ENCODE assay signal across 22 cellular contexts in the genomic region with DNA sequence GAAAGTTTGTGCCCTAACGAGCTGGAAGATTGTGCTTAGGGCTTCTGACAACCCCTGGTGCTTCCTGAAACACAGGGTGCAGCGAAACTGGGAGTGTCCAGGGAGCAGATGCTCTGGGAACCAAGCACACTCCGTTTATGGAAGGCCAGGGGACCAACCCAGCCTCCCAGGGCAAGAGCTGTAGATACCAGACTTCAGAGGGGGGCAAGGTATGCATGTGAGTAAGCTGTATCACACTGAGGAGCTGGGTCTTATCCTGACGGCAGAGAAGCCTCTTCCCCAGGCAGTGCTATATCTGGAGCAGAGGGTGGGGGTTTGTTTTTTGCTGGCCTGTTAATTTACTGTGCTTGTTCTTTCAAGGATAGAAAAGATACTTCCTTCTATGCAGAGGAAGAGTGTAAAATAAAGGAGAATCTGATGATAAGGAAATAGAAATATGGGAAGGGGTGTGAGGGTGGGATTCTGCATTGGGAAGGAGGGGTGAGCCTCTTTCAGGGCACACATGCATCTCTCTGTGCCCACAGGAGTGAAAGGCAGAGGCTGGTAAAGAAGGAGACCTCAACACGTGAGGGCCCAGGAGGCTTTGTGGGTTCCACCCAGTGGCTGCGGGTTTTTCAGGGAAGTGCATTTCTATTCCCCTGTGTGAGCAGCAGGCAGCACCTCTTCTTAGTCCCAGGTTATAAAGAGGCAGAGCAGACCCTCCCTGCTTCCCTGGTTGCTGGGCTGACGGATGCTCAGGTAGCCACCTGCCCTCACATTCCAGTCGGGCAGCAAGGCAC.
"Had no signal": no experiment of that assay in that cellular context is flagged by ENCODE, and none has a peak within 500 bp of the region (broad histone marks: within the 10 kb centered on the region; RNA-seq: fewer than 3 reads in every experiment).

No MANE protein-coding gene starts in this region.

- DNase-seq: MV-4-11, NCI-H1092, NCI-H1105 treated with DMSO at 0.1 percent for 48 hours, NCI-H1417 treated with DMSO at 0.1 percent for 48 hours, NCI-H146, NCI-H1694 treated with DMSO at 0.1 percent for 48 hours, NCI-H1930, NCI-H2081, NCI-H2107, NCI-H2227 treated with DMSO at 0.1 percent for 48 hours, NCI-H524 treated with DMSO at 0.1 percent for 48 hours, NCI-H69, NCI-H774, Right ventricle myocardium superior, RPMI8226, SIG-M5 had no signal

- H3K27ac Mint-ChIP-seq: IgD-negative memory B cell had no signal

- H3K4me2 ChIP-seq: KMS-11 had no signal

- H3K36me3 ChIP-seq: SJSA1 had no signal

- H3K9me3 ChIP-seq: SJSA1 had no signal

- ATAC-seq: K562 had no signal

- H3K9ac ChIP-seq: KMS-11 had no signal

- H3K4me1 ChIP-seq: SJSA1 had no signal

- H3K4me3 ChIP-seq: K562, SJSA1, SK-N-MC had no signal

- H3K4me1 Mint-ChIP-seq: IgD-negative memory B cell had no signal

- H3K27me3 Mint-ChIP-seq: IgD-negative memory B cell had no signal

- H3K4me3 Mint-ChIP-seq: IgD-negative memory B cell had no signal

- H3K27ac ChIP-seq: HL-60, KMS-11, SJSA1, SK-N-MC had no signal

- H3K27me3 ChIP-seq: SJSA1 had no signal

- H3K36me3 Mint-ChIP-seq: IgD-negative memory B cell had no signal
